In genomic region chr16:24537474-24538337, GRCh38 we compare ENCODE assay signal across 15 cellular contexts. TPM values are rescaled to one million over a fixed set of nuclear protein-coding genes. Genes with fewer than 3 reads are reported as not detected.
DNase-seq lines count a peak whose midpoint lies in the region; ATAC-seq and TF ChIP-seq lines count a peak whose summit lies in the region.
"Had no signal": no experiment of that assay in that cellular context is flagged by ENCODE, and none has a peak within 500 bp of the region (broad histone marks: within the 10 kb centered on the region; RNA-seq: fewer than 3 reads in every experiment).

No MANE protein-coding gene starts in this region.

- H3K4me1 Mint-ChIP-seq in activated CD8-positive, alpha-beta T cell treated with anti-CD3 and anti-CD28 coated beads for 36 hours (ENCODE audit: low read depth): peaks cover 17% of the 10 kb centered on the region
- peaks cover 19% of the 10 kb centered on the region for H3K4me1 Mint-ChIP-seq in activated CD8-positive, alpha-beta T cell treated with anti-CD3 and anti-CD28 coated beads, Interleukin-2, amount 10 ng/mL, durations not matched to agents 7 days and 5 days (ENCODE audit: low read depth)
- H3K4me1 Mint-ChIP-seq in WTC11 (peaks cover 14% of the 10 kb centered on the region), nephron progenitor cell (peaks cover 21% of the 10 kb centered on the region), endodermal cell (peaks cover 9% of the 10 kb centered on the region)

- CTCF ChIA-PET in activated CD8-positive, alpha-beta T cell treated with anti-CD3 and anti-CD28 coated beads for 36 hours (lab: Charles Lee): interaction anchor here (0.8 to 4.0 kb wide), 5 partner anchors 12 to 33 kb away, joined by 3 to 20 read pairs (median 3); no protein-coding TSS in a partner anchor
- CTCF ChIA-PET in activated CD8-positive, alpha-beta T cell treated with anti-CD3 and anti-CD28 coated beads, Interleukin-2, amount 10 ng/mL, durations not matched to agents 7 days and 5 days (lab: Charles Lee): interaction anchor here (0.6 to 1.5 kb wide), 2 partner anchors 21 to 33 kb away, joined by 3 to 11 read pairs; no protein-coding TSS in a partner anchor
- CTCF ChIA-PET in WTC11 (lab: Charles Lee): interaction anchor here (0.9 to 1.5 kb wide), 3 partner anchors 7 to 33 kb away, joined by 4 to 8 read pairs (median 5); no protein-coding TSS in a partner anchor

- POLR2A ChIA-PET in activated CD8-positive, alpha-beta T cell treated with anti-CD3 and anti-CD28 coated beads for 36 hours (lab: Charles Lee): interaction anchor here (0.7 to 1.9 kb wide), 2 partner anchors 15 to 248 kb away, joined by 3 to 11 read pairs; no protein-coding TSS in a partner anchor
- POLR2A ChIA-PET in activated CD8-positive, alpha-beta T cell treated with anti-CD3 and anti-CD28 coated beads, Interleukin-2, amount 10 ng/mL, durations not matched to agents 7 days and 5 days (lab: Charles Lee): interaction anchor here (0.6 to 1.1 kb wide), 2 partner anchors 12 to 14 kb away, joined by 3 read pairs; no protein-coding TSS in a partner anchor
- POLR2A ChIA-PET in WTC11 (lab: Charles Lee): no interaction called here

- DNase-seq in activated CD8-positive, alpha-beta T cell treated with anti-CD3 and anti-CD28 coated beads for 36 hours: peak; percentile 42
- DNase-seq in activated CD8-positive, alpha-beta T cell treated with anti-CD3 and anti-CD28 coated beads, Interleukin-2, amount 10 ng/mL, durations not matched to agents 7 days and 5 days: no peak
- peak; percentile 60 for DNase-seq in Karpas-422
- no peak for DNase-seq in WTC11 (ENCODE audit: low spot score)
- no peak for DNase-seq in nephron progenitor cell
- no peak for DNase-seq in RKO (ENCODE audit: low spot score)
- DNase-seq in endodermal cell: no peak
- DNase-seq: activated CD4-positive, alpha-beta T cell treated with anti-CD3 and anti-CD28 coated beads for 4 hours; dorsolateral prefrontal cortex; foreskin fibroblast; kidney; NCI-H446; SIG-M5 had no signal

- H3K9ac ChIP-seq in Karpas-422 (ENCODE audit: low read length): no peak overlapping the region
- H3K9ac ChIP-seq in endodermal cell (ENCODE audit: extremely low read depth, low read length, poor library complexity, severe bottlenecking): no peak overlapping the region

- no peaks in the 10 kb centered on the region for H3K9me3 Mint-ChIP-seq in activated CD8-positive, alpha-beta T cell treated with anti-CD3 and anti-CD28 coated beads for 36 hours
- H3K9me3 Mint-ChIP-seq in activated CD8-positive, alpha-beta T cell treated with anti-CD3 and anti-CD28 coated beads, Interleukin-2, amount 10 ng/mL, durations not matched to agents 7 days and 5 days (ENCODE audit: insufficient read depth): no peaks in the 10 kb centered on the region
- H3K9me3 Mint-ChIP-seq in WTC11: no peaks in the 10 kb centered on the region
- no peaks in the 10 kb centered on the region for H3K9me3 Mint-ChIP-seq in nephron progenitor cell
- no peaks in the 10 kb centered on the region for H3K9me3 Mint-ChIP-seq in endodermal cell

- H4K20me1 ChIP-seq in Karpas-422 (ENCODE audit: insufficient read depth, low read depth, low read length): peaks cover 28% of the 10 kb centered on the region

- peaks cover 34% of the 10 kb centered on the region for H3K79me2 ChIP-seq in Karpas-422 (ENCODE audit: low read length)

- no peaks in the 10 kb centered on the region for H3K9me3 ChIP-seq in Karpas-422 (ENCODE audit: low read length)
- no peaks in the 10 kb centered on the region for H3K9me3 ChIP-seq in endodermal cell (ENCODE audit: control insufficient read depth, low read length)
- H3K9me3 ChIP-seq: tibial nerve had no signal

- no peaks in the 10 kb centered on the region for H3K9me2 ChIP-seq in Karpas-422 (replicated peaks; ENCODE audit: insufficient read depth, low read length)

- no peaks in the 10 kb centered on the region for H3K27me3 ChIP-seq in Karpas-422 (ENCODE audit: low read length)
- no peaks in the 10 kb centered on the region for H3K27me3 ChIP-seq in endodermal cell (ENCODE audit: control insufficient read depth, insufficient read depth, low read length, poor library complexity, severe bottlenecking)
- H3K27me3 ChIP-seq: dorsolateral prefrontal cortex, tibial nerve had no signal

- ATAC-seq in activated CD8-positive, alpha-beta T cell treated with anti-CD3 and anti-CD28 coated beads for 36 hours: no peak
- no peak for ATAC-seq in activated CD8-positive, alpha-beta T cell treated with anti-CD3 and anti-CD28 coated beads, Interleukin-2, amount 10 ng/mL, durations not matched to agents 7 days and 5 days
- ATAC-seq in WTC11: no peak
- no peak for ATAC-seq in HG02970 (IDR thresholded peaks at IDR 0.05; ENCODE audit: low FRiP score, unreplicated experiment)

- H3K27me3 Mint-ChIP-seq in activated CD8-positive, alpha-beta T cell treated with anti-CD3 and anti-CD28 coated beads for 36 hours: no peaks in the 10 kb centered on the region
- H3K27me3 Mint-ChIP-seq in activated CD8-positive, alpha-beta T cell treated with anti-CD3 and anti-CD28 coated beads, Interleukin-2, amount 10 ng/mL, durations not matched to agents 7 days and 5 days (ENCODE audit: low read depth): peaks cover 2% of the 10 kb centered on the region
- H3K27me3 Mint-ChIP-seq in WTC11 (ENCODE audit: low read depth): no peaks in the 10 kb centered on the region
- no peaks in the 10 kb centered on the region for H3K27me3 Mint-ChIP-seq in nephron progenitor cell (ENCODE audit: low read depth, poor library complexity)
- H3K27me3 Mint-ChIP-seq in endodermal cell (ENCODE audit: insufficient read depth): no peaks in the 10 kb centered on the region

- H3K4me3 Mint-ChIP-seq in activated CD8-positive, alpha-beta T cell treated with anti-CD3 and anti-CD28 coated beads for 36 hours: no peak overlapping the region
- no peak overlapping the region for H3K4me3 Mint-ChIP-seq in activated CD8-positive, alpha-beta T cell treated with anti-CD3 and anti-CD28 coated beads, Interleukin-2, amount 10 ng/mL, durations not matched to agents 7 days and 5 days
- peak overlapping the region; percentile 31; the same call in 1 of the 2 replicates for H3K4me3 Mint-ChIP-seq in WTC11
- H3K4me3 Mint-ChIP-seq in nephron progenitor cell: peak overlapping the region; percentile 17
- H3K4me3 Mint-ChIP-seq in endodermal cell: no peak overlapping the region

- intact Hi-C loops in activated CD8-positive, alpha-beta T cell treated with anti-CD3 and anti-CD28 coated beads for 36 hours (cut with micrococcal nuclease): no loop called here

- 92 to 97% methylated on average over 15 to 16 of the region's 16 CpGs for WGBS in endodermal cell (ENCODE audit: insufficient coverage in 1 of 2, insufficient read length in 1 of 2), 2 experiments

- H3K36me3 ChIP-seq in Karpas-422 (ENCODE audit: insufficient read depth, low read length) (peaks cover 13% of the 10 kb centered on the region), endodermal cell (ENCODE audit: control insufficient read depth, insufficient read depth, low read length) (peaks cover under 1% of the 10 kb centered on the region)
- H3K36me3 ChIP-seq: tibial nerve had no signal

- H3K27ac Mint-ChIP-seq in activated CD8-positive, alpha-beta T cell treated with anti-CD3 and anti-CD28 coated beads for 36 hours: no peak overlapping the region
- no peak overlapping the region for H3K27ac Mint-ChIP-seq in activated CD8-positive, alpha-beta T cell treated with anti-CD3 and anti-CD28 coated beads, Interleukin-2, amount 10 ng/mL, durations not matched to agents 7 days and 5 days
- no peak overlapping the region for H3K27ac Mint-ChIP-seq in WTC11
- no peak overlapping the region for H3K27ac Mint-ChIP-seq in nephron progenitor cell
- H3K27ac Mint-ChIP-seq in endodermal cell: no peak overlapping the region

- H3K27ac ChIP-seq in Karpas-422 (ENCODE audit: low read length): no peak overlapping the region
- H3K27ac ChIP-seq in endodermal cell (ENCODE audit: low read depth, low read length): no peak overlapping the region

- H3K4me3 ChIP-seq in Karpas-422 (ENCODE audit: low read length) (no peak overlapping the region), endodermal cell (ENCODE audit: low read length) (no peak overlapping the region)

- H3K4me2 ChIP-seq in Karpas-422 (ENCODE audit: low read depth, low read length, poor library complexity, severe bottlenecking): no peak overlapping the region

- peaks cover 23% of the 10 kb centered on the region for H3K4me1 ChIP-seq in Karpas-422 (ENCODE audit: low read length)
- H3K4me1 ChIP-seq in endodermal cell (ENCODE audit: control insufficient read depth, insufficient read depth, low read length): no peaks in the 10 kb centered on the region

- no peak for TF ChIP-seq CTCF in activated CD8-positive, alpha-beta T cell treated with anti-CD3 and anti-CD28 coated beads for 36 hours (IDR thresholded peaks at IDR 0.05)
- TF ChIP-seq CTCF in WTC11 (IDR thresholded peaks at IDR 0.05) (no peak), nephron progenitor cell (IDR thresholded peaks at IDR 0.05) (no peak), endodermal cell (conservative IDR thresholded peaks at IDR 0.05) (no peak)

- peaks cover 26% of the 10 kb centered on the region for H3K36me3 Mint-ChIP-seq in activated CD8-positive, alpha-beta T cell treated with anti-CD3 and anti-CD28 coated beads for 36 hours (ENCODE audit: low read depth)
- peaks cover 25% of the 10 kb centered on the region for H3K36me3 Mint-ChIP-seq in activated CD8-positive, alpha-beta T cell treated with anti-CD3 and anti-CD28 coated beads, Interleukin-2, amount 10 ng/mL, durations not matched to agents 7 days and 5 days (ENCODE audit: low read depth)
- H3K36me3 Mint-ChIP-seq in WTC11 (peaks cover 12% of the 10 kb centered on the region; the same call in 1 of the 2 replicates), nephron progenitor cell (ENCODE audit: low read depth) (peaks cover 13% of the 10 kb centered on the region), endodermal cell (ENCODE audit: low read depth) (peaks cover 5% of the 10 kb centered on the region)

- H2AFZ ChIP-seq in Karpas-422 (ENCODE audit: low read length): no peak overlapping the region

TF ChIP-seq in WTC11, 78 proteins besides CTCF, POLR2A, EP300 and RAD21 (continues in another document):
- TF ChIP-seq NFE2L1 (CRISPR knock-in tag; IDR thresholded peaks at IDR 0.05) (no peak), ZNF263 (CRISPR knock-in tag; IDR thresholded peaks at IDR 0.05; ENCODE audit: low read depth) (no peak)

RNA-seq across cellular contexts. Expression of gene RBBP6, which starts 1.7 kb away (rescaled TPM):
- 10 to 100 TPM; 71.6 to 74.8 TPM for total RNA-seq in activated CD8-positive, alpha-beta T cell treated with anti-CD3 and anti-CD28 coated beads for 36 hours
- total RNA-seq in activated CD8-positive, alpha-beta T cell treated with anti-CD3 and anti-CD28 coated beads, Interleukin-2, amount 10 ng/mL, durations not matched to agents 7 days and 5 days: 10 to 100 TPM; 56.5 to 57.1 TPM
- 25.7 and 45.5 TPM in 2 replicates for total RNA-seq in Karpas-422 (2014; rRNA removed; shearing (Covaris generic); ENCODE audit: low replicate concordance)
- 55.1 to 62.4 TPM (median 57.5 TPM) in 3 replicates for total RNA-seq in WTC11 (2021)
- total RNA-seq in endodermal cell: 10 to 100 TPM; 70.3 to 76.6 TPM
- polyA plus RNA-seq in endodermal cell (2013, experiment 1 of 2): 67.2 TPM
- polyA plus RNA-seq in endodermal cell (2013, experiment 2 of 2): 73.7 TPM

Comparison
In these comparisons a context has a peak if more than half of its experiments do, and no peak if none do; other contexts are left out.
1. DNase-seq: peak in activated CD8-positive, alpha-beta T cell treated with anti-CD3 and anti-CD28 coated beads for 36 hours (single experiment) and Karpas-422 (single experiment); none in activated CD8-positive, alpha-beta T cell treated with anti-CD3 and anti-CD28 coated beads, Interleukin-2, amount 10 ng/mL, durations not matched to agents 7 days and 5 days (single experiment), WTC11 (single experiment), nephron progenitor cell (single experiment), RKO (single experiment) and endodermal cell (single experiment).
2. H3K4me3 Mint-ChIP-seq: peak in WTC11 (single experiment) and nephron progenitor cell (single experiment); none in activated CD8-positive, alpha-beta T cell treated with anti-CD3 and anti-CD28 coated beads for 36 hours (single experiment), activated CD8-positive, alpha-beta T cell treated with anti-CD3 and anti-CD28 coated beads, Interleukin-2, amount 10 ng/mL, durations not matched to agents 7 days and 5 days (single experiment) and endodermal cell (single experiment).